Comparison of ENCODE assay signal across 11 cellular contexts in the genomic region with DNA sequence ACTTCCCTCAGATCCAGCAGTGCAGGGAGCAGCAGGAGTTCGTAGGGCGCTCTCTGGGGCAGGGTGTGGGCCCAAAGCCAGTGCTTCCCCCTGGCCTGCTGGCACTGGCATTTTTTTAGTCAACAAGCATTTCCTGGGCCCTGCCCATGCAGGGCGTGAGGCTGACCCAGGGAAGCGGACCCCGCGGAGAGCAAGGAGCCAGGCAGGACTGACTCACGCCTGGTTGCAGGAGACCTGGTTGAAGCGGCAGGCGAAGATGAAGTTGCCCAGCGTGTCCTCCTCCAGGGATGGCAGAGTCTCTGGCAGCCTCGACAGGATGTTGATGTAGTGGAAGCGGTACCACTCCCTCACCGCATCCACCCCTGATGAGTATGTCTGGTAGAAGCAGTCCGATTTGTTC. TPM values are rescaled to one million over a fixed set of nuclear protein-coding genes. Genes with fewer than 3 reads are reported as not detected.
DNase-seq lines count a peak whose midpoint lies in the region; ATAC-seq and TF ChIP-seq lines count a peak whose summit lies in the region.
"Had no signal": no experiment of that assay in that cellular context is flagged by ENCODE, and none has a peak within 500 bp of the region (broad histone marks: within the 10 kb centered on the region; RNA-seq: fewer than 3 reads in every experiment).

No MANE protein-coding gene starts in this region.

- no peaks in the 10 kb centered on the region for H3K27me3 ChIP-seq in gastroesophageal sphincter

- no peak overlapping the region for H3K4me3 ChIP-seq in gastroesophageal sphincter
- H3K4me3 ChIP-seq in foreskin fibroblast (ENCODE audit: low read depth in 1 of 2, low read length in 2 of 2), result no peak overlapping the region

- TF ChIP-seq CTCF in gastroesophageal sphincter (IDR thresholded peaks at IDR 0.05) (no peak), foreskin fibroblast (IDR thresholded peaks at IDR 0.05; ENCODE audit: low read depth, low read length) (no peak)

- H3K36me3 Mint-ChIP-seq in T-helper 1 cell treated with Interleukin-12 subunit alpha and Interleukin-12 subunit beta and Interleukin-4 antibody, amounts not matched to agents 30 μg/mL and 1 μg/mL, for 36 hours (ENCODE audit: low read depth), result no peaks in the 10 kb centered on the region

- peaks cover 0 to 27% (median 5%) of the 10 kb centered on the region in 3 donors for H3K4me1 ChIP-seq in gastroesophageal sphincter

- H3K4me1 Mint-ChIP-seq in T-helper 1 cell treated with Interleukin-12 subunit alpha and Interleukin-12 subunit beta and Interleukin-4 antibody, amounts not matched to agents 30 μg/mL and 1 μg/mL, for 36 hours (ENCODE audit: low read depth), result peaks cover 23% of the 10 kb centered on the region

- H3K27ac ChIP-seq in gastroesophageal sphincter, result peak overlapping the region in 3 of 4 donors; percentile 26 to 87 (median 56)

- H3K27me3 Mint-ChIP-seq in T-helper 1 cell treated with Interleukin-12 subunit alpha and Interleukin-12 subunit beta and Interleukin-4 antibody, amounts not matched to agents 30 μg/mL and 1 μg/mL, for 36 hours (ENCODE audit: low read depth), result peaks cover 2% of the 10 kb centered on the region

- H3K9me3 Mint-ChIP-seq in T-helper 1 cell treated with Interleukin-12 subunit alpha and Interleukin-12 subunit beta and Interleukin-4 antibody, amounts not matched to agents 30 μg/mL and 1 μg/mL, for 36 hours, result no peaks in the 10 kb centered on the region

- 80 to 93% methylated on average over 2 to 6 of the region's 14 CpGs for WGBS in gastroesophageal sphincter (ENCODE audit: low coverage in 1 of 2), 2 donors

- TF ChIP-seq POLR2A in gastroesophageal sphincter (IDR thresholded peaks at IDR 0.05), result no peak

- H3K4me3 Mint-ChIP-seq in T-helper 1 cell treated with Interleukin-12 subunit alpha and Interleukin-12 subunit beta and Interleukin-4 antibody, amounts not matched to agents 30 μg/mL and 1 μg/mL, for 36 hours, result peak overlapping the region; percentile 82

- peak overlapping the region; percentile 82 for H3K27ac Mint-ChIP-seq in T-helper 1 cell treated with Interleukin-12 subunit alpha and Interleukin-12 subunit beta and Interleukin-4 antibody, amounts not matched to agents 30 μg/mL and 1 μg/mL, for 36 hours

- peak; percentile 35 for ATAC-seq in gastroesophageal sphincter
- ATAC-seq in HG03196 (IDR thresholded peaks at IDR 0.05; ENCODE audit: unreplicated experiment), result no peak
- no peak for ATAC-seq in HG03469 (IDR thresholded peaks at IDR 0.05; ENCODE audit: unreplicated experiment)
- no peak for ATAC-seq in HG02763 (IDR thresholded peaks at IDR 0.05; ENCODE audit: unreplicated experiment)

- H3K9me3 ChIP-seq in gastroesophageal sphincter, result no peaks in the 10 kb centered on the region

- no peaks in the 10 kb centered on the region for H3K36me3 ChIP-seq in gastroesophageal sphincter

- TF ChIP-seq EP300 in gastroesophageal sphincter (IDR thresholded peaks at IDR 0.05), result no peak

- DNase-seq in EH (ENCODE audit: low read depth), result peak; percentile 37
- DNase-seq in renal cortical epithelial cell (ENCODE audit: low read depth), result peak; percentile 93
- no peak for DNase-seq in foreskin fibroblast
- DNase-seq: amniotic stem cell, Karpas-422, SIG-M5 had no signal

RNA-seq across cellular contexts. Expression of a gene that starts 13.5 kb away (rescaled TPM):
- 10 to 100 TPM in 1 of 4 donors, 1 to 10 TPM in 1, under 1 TPM in 1, not detected in 1; 0.62 to 19.9 (median 5.2) TPM for total RNA-seq in gastroesophageal sphincter
- total RNA-seq in renal cortical epithelial cell, result 57.5 and 243 TPM in 2 replicates

RNA-seq across cellular contexts. Expression of a gene that starts 20.0 kb away (rescaled TPM):
- total RNA-seq in gastroesophageal sphincter (100 to 1,000 TPM; 150 to 356 (median 227) TPM), renal cortical epithelial cell (42.5 and 159 TPM in 2 replicates)

RNA-seq across cellular contexts. Expression of a gene that starts 22.1 kb away (rescaled TPM):
- 100 to 1,000 TPM in 3 of 4 donors, 10 to 100 TPM in 1; 86.5 to 139 (median 119) TPM for total RNA-seq in gastroesophageal sphincter
- 58.5 and 103 TPM in 2 replicates for total RNA-seq in renal cortical epithelial cell

RNA-seq across cellular contexts. Expression of a gene that starts 51.4 kb away (rescaled TPM):
- total RNA-seq in gastroesophageal sphincter, result 10 to 100 TPM in 1 of 4 donors, 1 to 10 TPM in 1, under 1 TPM in 2; 0.35 to 44.5 (median 1.3) TPM
- 1.4 and 2.7 TPM in 2 replicates for total RNA-seq in renal cortical epithelial cell

Comparison
In these comparisons a context has a peak if more than half of its experiments do, and no peak if none do; other contexts are left out.
1. DNase-seq: peak in EH (single experiment) and renal cortical epithelial cell (single experiment); none in foreskin fibroblast (0 of 2).